ENCODE assay signal across 11 cellular contexts in genomic region chr7:154559454-154559853, GRCh38.
"Had no signal": no experiment of that assay in that cellular context is flagged by ENCODE, and none has a peak within 500 bp of the region (broad histone marks: within the 10 kb centered on the region; RNA-seq: fewer than 3 reads in every experiment).

No MANE protein-coding gene starts in this region.

- H3K36me3 ChIP-seq: HAP-1 had no signal

- H3K4me3 ChIP-seq: GM23248, GM23338, HAP-1 had no signal

- H3K4me2 ChIP-seq: GM23338 had no signal

- H2AFZ ChIP-seq: GM23248, GM23338 had no signal

- H3K9ac ChIP-seq: GM23248 had no signal

- FAIRE-seq: H1, H54 had no signal

- H3K27ac ChIP-seq: GM23248 had no signal

- ATAC-seq: GM23338, HCT116 had no signal

- H3K4me1 ChIP-seq: HAP-1 had no signal

- DNase-seq: GM23248, GOT3, H7, H9, HCEC 1CT, HFFc6 had no signal

- H3K9me3 ChIP-seq: HAP-1 had no signal
